17 cellular contexts compared by ENCODE assay signal in genomic region chr5:174567506-174568141, GRCh38.
"Had no signal": no experiment of that assay in that cellular context is flagged by ENCODE, and none has a peak within 500 bp of the region (broad histone marks: within the 10 kb centered on the region; RNA-seq: fewer than 3 reads in every experiment).

No MANE protein-coding gene starts in this region.

- H2AFZ ChIP-seq: parathyroid adenoma had no signal

- H3K27ac ChIP-seq: colonic mucosa, esophagus squamous epithelium, parathyroid adenoma had no signal

- H3K9me3 Mint-ChIP-seq: immature natural killer cell, nephron progenitor cell had no signal

- ATAC-seq: left cardiac atrium, left ventricle myocardium superior had no signal

- H3K36me3 Mint-ChIP-seq: immature natural killer cell had no signal

- H3K9me3 ChIP-seq: colonic mucosa, esophagus squamous epithelium had no signal

- H3K9ac ChIP-seq: parathyroid adenoma had no signal

- H3K4me1 Mint-ChIP-seq: immature natural killer cell, naive B cell had no signal

- H3K4me3 ChIP-seq: colonic mucosa, esophagus squamous epithelium, lung had no signal

- H3K4me1 ChIP-seq: colonic mucosa had no signal

- H3K27ac Mint-ChIP-seq: immature natural killer cell, nephron progenitor cell, type B pancreatic cell had no signal

- DNase-seq: colonic mucosa; effector CD4-positive, alpha-beta T cell; esophagus squamous epithelium; foreskin fibroblast; immature natural killer cell; kidney; left cardiac atrium; left ventricle myocardium superior; mesendoderm; naive B cell; nephron progenitor cell; small intestine; stimulated activated CD4-positive, alpha-beta T cell treated with anti-CD3 and anti-CD28 coated beads, Interleukin-12 subunit alpha, Interleukin-12 subunit beta, amount 100 ng/mL, for 4 hours; stimulated activated naive CD4-positive, alpha-beta T cell had no signal

- H3K27me3 ChIP-seq: colonic mucosa, esophagus squamous epithelium had no signal

- H3K4me3 Mint-ChIP-seq: immature natural killer cell, naive B cell, nephron progenitor cell, type B pancreatic cell had no signal

- H3K36me3 ChIP-seq: colonic mucosa, esophagus squamous epithelium had no signal
